8 cellular contexts compared by ENCODE assay signal in the genomic region with DNA sequence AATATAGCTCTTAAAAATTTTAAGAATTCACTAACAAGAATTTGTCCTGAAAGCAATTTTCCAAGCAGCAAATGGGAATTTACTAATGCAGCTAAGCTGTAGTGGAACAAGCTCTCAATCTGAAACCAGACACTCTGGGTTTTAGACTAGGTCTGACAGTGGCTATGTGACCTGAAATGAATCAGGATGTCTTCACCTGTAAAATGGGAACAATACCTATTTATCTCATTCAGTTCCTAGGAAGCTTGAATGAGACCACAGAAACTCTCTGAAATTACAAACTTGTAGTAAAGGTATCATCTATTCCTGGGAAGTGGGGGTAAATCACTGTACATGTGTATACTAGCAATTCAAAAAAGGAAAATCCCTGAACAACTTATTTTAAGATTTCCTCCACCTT. TPM values are rescaled to one million over a fixed set of nuclear protein-coding genes. Genes with fewer than 3 reads are reported as not detected.
A peak's percentile ranks its signal among the peaks of the same experiment; 100 is the strongest.
DNase-seq lines count a peak whose midpoint lies in the region; ATAC-seq and TF ChIP-seq lines count a peak whose summit lies in the region.

No MANE protein-coding gene starts in this region.

- peaks cover 3 to 37% (median 7%) of the 10 kb centered on the region in 3 donors for H3K36me3 ChIP-seq in esophagus squamous epithelium
- peaks cover 0 to 7% of the 10 kb centered on the region in 2 donors for H3K36me3 ChIP-seq in prostate gland

- H3K27ac ChIP-seq in esophagus squamous epithelium (peak overlapping the region in 2 of 4 donors; percentile 90 to 92), prostate gland (peak overlapping the region in 1 of 2 donors; percentile 63)

- TF ChIP-seq CTCF in esophagus squamous epithelium (IDR thresholded peaks at IDR 0.05) (no peak), prostate gland (IDR thresholded peaks at IDR 0.05) (no peak)

- ATAC-seq in GM18909 (IDR thresholded peaks at IDR 0.05; ENCODE audit: poor library complexity, unreplicated experiment) (no peak), GM19467 (IDR thresholded peaks at IDR 0.05; ENCODE audit: unreplicated experiment) (no peak)

- H3K4me1 ChIP-seq in esophagus squamous epithelium (peaks cover 8 to 52% (median 18%) of the 10 kb centered on the region in 3 donors), prostate gland (replicated peaks) (no peaks in the 10 kb centered on the region)

- H3K9me3 ChIP-seq in esophagus squamous epithelium (no peaks in the 10 kb centered on the region), prostate gland (no peaks in the 10 kb centered on the region)

- intact Hi-C loops in esophagus squamous epithelium (cut with DNase I), result no loop called here
- intact Hi-C loops in prostate gland (cut with DNase I), result no loop called here

- peak; percentile 31 for DNase-seq in RKO (ENCODE audit: low spot score)
- DNase-seq in esophagus squamous epithelium (lab: John Stamatoyannopoulos, UW), result no peak
- no peak for DNase-seq in prostate gland (ENCODE audit: low spot score)
- DNase-seq in stimulated activated naive CD4-positive, alpha-beta T cell treated with Interleukin-2 at 50 U/mL for 16 hours (lab: John Stamatoyannopoulos, UW), result no peak
- DNase-seq in NCI-H2107 treated with DMSO at 0.1 percent for 48 hours (lab: John Stamatoyannopoulos, UW; ENCODE audit: unreplicated experiment), result no peak

- H3K4me3 ChIP-seq in GM08714 (ENCODE audit: low read length) (peak overlapping the region; percentile 82), esophagus squamous epithelium (peak overlapping the region; percentile 79 to 98 (median 90)), prostate gland (peak overlapping the region; percentile 64 to 88)

- TF ChIP-seq POLR2A in esophagus squamous epithelium (IDR thresholded peaks at IDR 0.05) (no peak), prostate gland (IDR thresholded peaks at IDR 0.05) (no peak)

- H3K27me3 ChIP-seq in esophagus squamous epithelium (no peaks in the 10 kb centered on the region), prostate gland (replicated peaks; ENCODE audit: insufficient read depth) (no peaks in the 10 kb centered on the region)

RNA-seq across cellular contexts. Expression of gene DNAJC2, which starts 1.2 kb away (rescaled TPM):
- total RNA-seq in esophagus squamous epithelium (10 to 100 TPM; 10.9 to 26.1 (median 17.7) TPM), prostate gland (10 to 100 TPM; 12.3 to 17.5 TPM)

RNA-seq across cellular contexts. Expression of gene PSMC2, which starts 4.1 kb away (rescaled TPM):
- total RNA-seq in esophagus squamous epithelium, result 100 to 1,000 TPM in 3 of 4 donors, 10 to 100 TPM in 1; 65.9 to 128 (median 105) TPM
- total RNA-seq in prostate gland, result 100 to 1,000 TPM in 1 of 2 donors, 10 to 100 TPM in 1; 62.0 to 102 TPM

RNA-seq across cellular contexts. Expression of gene PMPCB, which starts 46.1 kb away (rescaled TPM):
- total RNA-seq in esophagus squamous epithelium (10 to 100 TPM; 34.7 to 65.0 (median 46.3) TPM), prostate gland (10 to 100 TPM; 42.4 to 57.0 TPM)
